ENCODE assay signal across 18 cellular contexts in the genomic region with DNA sequence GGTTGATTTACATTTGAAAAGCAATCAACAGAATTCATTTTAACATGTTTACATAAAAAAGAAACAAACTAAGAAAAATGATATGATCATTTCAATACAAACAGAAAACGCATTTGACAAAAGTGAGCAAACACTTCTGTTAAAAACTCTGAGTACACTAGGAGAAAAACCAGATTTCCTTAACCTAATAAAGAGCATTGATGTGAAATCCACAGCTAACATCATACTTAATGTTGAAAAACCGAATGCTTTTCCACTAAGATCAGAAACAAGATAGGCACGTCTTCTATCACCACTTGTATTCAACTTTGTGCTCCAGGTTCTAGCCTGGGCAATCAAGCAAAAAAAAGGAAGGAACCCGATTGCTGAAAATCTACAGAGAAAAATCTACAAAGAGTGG.
DNase-seq lines count a peak whose midpoint lies in the region; ATAC-seq, FAIRE-seq and TF ChIP-seq lines count a peak whose summit lies in the region.
"Had no signal": no experiment of that assay in that cellular context is flagged by ENCODE, and none has a peak within 500 bp of the region (broad histone marks: within the 10 kb centered on the region; RNA-seq: fewer than 3 reads in every experiment).

No MANE protein-coding gene starts in this region.

- WGBS in pancreas, 2 donors, result 46 to 47% methylated on average over 4 of the region's 4 CpGs

- no peak overlapping the region for H3K9ac ChIP-seq in HUES48 (ENCODE audit: low read depth, low read length)

- ATAC-seq in pancreas (no peak), GM21825 (IDR thresholded peaks at IDR 0.05; ENCODE audit: unreplicated experiment) (no peak)

- intact Hi-C loops in pancreas (cut with DNase I) (no loop called here), breast epithelium (cut with DNase I; ENCODE audit: low total_unique reads) (no loop called here)

- H3K4me1 ChIP-seq in HUES48 (ENCODE audit: control insufficient read depth, insufficient read depth, low read length), result peaks cover 28% of the 10 kb centered on the region
- H3K4me1 ChIP-seq in pancreas, result no peaks in the 10 kb centered on the region
- no peaks in the 10 kb centered on the region for H3K4me1 ChIP-seq in breast epithelium

- H3K36me3 ChIP-seq in HUES48 (ENCODE audit: control insufficient read depth, insufficient read depth, low read length) (no peaks in the 10 kb centered on the region), pancreas (no peaks in the 10 kb centered on the region), breast epithelium (no peaks in the 10 kb centered on the region)

- no peak for TF ChIP-seq POLR2A in breast epithelium (IDR thresholded peaks at IDR 0.05)

- DNase-seq in DMS53 (lab: John Stamatoyannopoulos, UW) (peak; percentile 39), pancreas (no peak), breast epithelium (ENCODE audit: low spot score in 2 of 2) (no peak), dermis blood vessel endothelial cell (no peak)
- DNase-seq: AML-193; DMS 273 treated with DMSO at 0.1 percent for 48 hours; GF-D8; H7; NCI-H1105; NCI-H2171 treated with DMSO at 0.1 percent for 48 hours; NCI-H446; NCI-H526 treated with DMSO at 0.1 percent for 48 hours; NK-92 treated with Interleukin-12 subunit alpha and Interleukin-12 subunit beta, amount 100 ng/mL, for 24 hours; SHP77 had no signal

- no peak for TF ChIP-seq CTCF in VCaP (conservative IDR thresholded peaks at IDR 0.05)
- TF ChIP-seq CTCF in pancreas (IDR thresholded peaks at IDR 0.05), result no peak
- no peak for TF ChIP-seq CTCF in breast epithelium (IDR thresholded peaks at IDR 0.05)

- H3K27ac ChIP-seq in HUES48 (ENCODE audit: low read depth, low read length) (peak overlapping the region; percentile 25), VCaP (peak overlapping the region; percentile 55), pancreas (no peak overlapping the region), breast epithelium (no peak overlapping the region)

- H3K9me3 ChIP-seq in HUES48 (ENCODE audit: control insufficient read depth, insufficient read depth, low read length) (peaks cover 10% of the 10 kb centered on the region), pancreas (no peaks in the 10 kb centered on the region), breast epithelium (peaks cover 0 to 4% of the 10 kb centered on the region in 2 donors)

- peak; percentile 57 for FAIRE-seq in pancreas (lab: Jason Lieb, UNC)
- FAIRE-seq: HTR-8/SVneo had no signal

- H3K27me3 ChIP-seq in HUES48 (ENCODE audit: control insufficient read depth, insufficient read depth, low read length) (no peaks in the 10 kb centered on the region), pancreas (no peaks in the 10 kb centered on the region), breast epithelium (no peaks in the 10 kb centered on the region)

- H3K4me3 ChIP-seq in HUES48 (ENCODE audit: low read depth, low read length) (no peak overlapping the region), pancreas (no peak overlapping the region), breast epithelium (no peak overlapping the region)

Comparison
In these comparisons a context has a peak if more than half of its experiments do, and no peak if none do; other contexts are left out.
1. H3K27ac ChIP-seq: peak in HUES48 (single experiment) and VCaP (single experiment); none in pancreas (0 of 4) and breast epithelium (0 of 2).